ENCODE assay signal across 8 cellular contexts in the genomic region with DNA sequence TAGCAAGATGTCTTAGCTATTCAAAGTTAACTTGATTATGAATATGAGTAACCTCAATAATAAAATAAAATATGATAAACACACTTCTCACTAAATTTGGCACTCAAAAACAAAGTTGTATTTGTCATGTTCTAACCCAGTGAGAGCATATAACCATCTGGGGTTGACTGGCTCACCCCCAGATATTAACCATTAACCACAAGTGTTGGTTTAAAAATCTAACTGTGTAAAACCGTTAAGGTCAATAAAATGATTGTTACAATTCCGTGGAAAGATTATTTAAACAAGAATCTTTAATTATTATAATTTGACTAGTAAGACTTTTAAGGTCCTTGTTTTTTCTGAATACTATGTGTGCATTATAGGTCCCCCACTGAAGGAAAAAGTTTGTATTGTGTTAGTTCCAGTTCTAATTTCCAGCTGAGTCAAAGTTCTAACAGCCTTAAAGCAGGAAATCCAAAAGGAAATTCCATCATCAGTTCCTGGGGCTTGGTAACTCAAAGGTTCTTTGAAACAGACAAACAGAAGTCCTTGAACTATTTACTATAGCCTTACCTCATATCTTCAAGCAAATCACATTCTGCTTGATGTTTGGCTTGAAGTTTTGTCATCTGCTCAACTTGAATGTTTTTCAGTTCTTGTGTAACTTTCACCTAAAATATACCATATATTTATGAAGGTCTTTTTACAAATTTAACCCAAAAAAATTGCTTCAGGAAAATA. TPM values are rescaled to one million over a fixed set of nuclear protein-coding genes. Genes with fewer than 3 reads are reported as not detected.
DNase-seq lines count a peak whose midpoint lies in the region; ATAC-seq and TF ChIP-seq lines count a peak whose summit lies in the region.

No MANE protein-coding gene starts in this region.

- H3K27me3 ChIP-seq in CD8-positive, alpha-beta memory T cell (ENCODE audit: insufficient read depth, low read length, poor library complexity, severe bottlenecking), result no peaks in the 10 kb centered on the region
- H3K27me3 ChIP-seq in MG63 (no peaks in the 10 kb centered on the region), duodenal mucosa (ENCODE audit: control insufficient read depth in 1 of 2, insufficient read depth in 2 of 2, low read length in 2 of 2) (no peaks in the 10 kb centered on the region), neutrophil (no peaks in the 10 kb centered on the region)

- no peak for TF ChIP-seq CTCF in neutrophil (IDR thresholded peaks at IDR 0.05)

- no peaks in the 10 kb centered on the region for H3K36me3 ChIP-seq in CD8-positive, alpha-beta memory T cell (ENCODE audit: insufficient read depth, low read length)
- H3K36me3 ChIP-seq in MG63 (peaks cover 9% of the 10 kb centered on the region), duodenal mucosa (ENCODE audit: control insufficient read depth in 1 of 2, insufficient read depth in 2 of 2, low read length in 2 of 2) (no peaks in the 10 kb centered on the region), neutrophil (peaks cover 5% of the 10 kb centered on the region)

- peaks cover 37% of the 10 kb centered on the region for H3K4me1 ChIP-seq in CD8-positive, alpha-beta memory T cell (ENCODE audit: insufficient read depth, low read length)
- peaks cover 16 to 29% of the 10 kb centered on the region in 2 donors for H3K4me1 ChIP-seq in duodenal mucosa (ENCODE audit: control insufficient read depth in 1 of 2, insufficient read depth in 2 of 2, low read length in 2 of 2)
- peaks cover 50 to 55% of the 10 kb centered on the region in 2 experiments for H3K4me1 ChIP-seq in neutrophil (ENCODE audit: control insufficient read depth in 1 of 2, insufficient read depth in 1 of 2, low read depth in 1 of 2, low read length in 1 of 2)

- POLR2A ChIA-PET in CD8-positive, alpha-beta memory T cell (lab: Charles Lee), result interaction anchor here (0.6 kb wide), 1 partner anchor 14 kb away, joined by 7 read pairs; no protein-coding TSS in a partner anchor

- H3K36me3 Mint-ChIP-seq in CD8-positive, alpha-beta memory T cell, result peaks cover 0 to 45% (median 4%) of the 10 kb centered on the region in 3 donors

- no peak for ATAC-seq in GM19397 (IDR thresholded peaks at IDR 0.05; ENCODE audit: unreplicated experiment)

- H3K27ac ChIP-seq in CD8-positive, alpha-beta memory T cell (ENCODE audit: low read depth, low read length), result no peak overlapping the region
- H3K27ac ChIP-seq in duodenal mucosa (ENCODE audit: low read depth, low read length), result no peak overlapping the region
- peak overlapping the region; percentile 99 for H3K27ac ChIP-seq in neutrophil

- H3K4me3 Mint-ChIP-seq in CD8-positive, alpha-beta memory T cell, result peak overlapping the region in 6 of 7 donors; percentile 12 to 99 (median 96)

- H3K4me1 Mint-ChIP-seq in CD8-positive, alpha-beta memory T cell, result peaks cover 42 to 69% (median 66%) of the 10 kb centered on the region in 3 donors

- peaks cover 0 to 3% (median 0%) of the 10 kb centered on the region in 5 donors for H3K9me3 Mint-ChIP-seq in CD8-positive, alpha-beta memory T cell

- CTCF ChIA-PET in CD8-positive, alpha-beta memory T cell (lab: Charles Lee), result interaction anchor here (0.7 kb wide), 1 partner anchor 215 kb away, joined by 3 read pairs; no protein-coding TSS in a partner anchor

- no peaks in the 10 kb centered on the region for H3K9me3 ChIP-seq in CD8-positive, alpha-beta memory T cell (ENCODE audit: low read length)
- no peaks in the 10 kb centered on the region for H3K9me3 ChIP-seq in MG63
- no peaks in the 10 kb centered on the region for H3K9me3 ChIP-seq in duodenal mucosa (ENCODE audit: control insufficient read depth in 1 of 2, low read length in 2 of 2)
- H3K9me3 ChIP-seq in neutrophil, result no peaks in the 10 kb centered on the region

- no peak for DNase-seq in CD8-positive, alpha-beta memory T cell
- DNase-seq in MG63 (no peak), NCI-H774 (lab: John Stamatoyannopoulos, UW) (no peak), SKM-1 (lab: John Stamatoyannopoulos, UW; ENCODE audit: unreplicated experiment) (no peak), SK-N-DZ (ENCODE audit: low spot score) (no peak)

- H3K27me3 Mint-ChIP-seq in CD8-positive, alpha-beta memory T cell, result peaks cover 0 to 7% of the 10 kb centered on the region in 2 donors

- H3K27ac Mint-ChIP-seq in CD8-positive, alpha-beta memory T cell, result peak overlapping the region in 5 of 8 donors; percentile 48 to 98 (median 95)

- H3K9ac ChIP-seq in duodenal mucosa (ENCODE audit: low read depth in 1 of 2, low read length in 2 of 2), result no peak overlapping the region

- H3K4me3 ChIP-seq in CD8-positive, alpha-beta memory T cell (ENCODE audit: low read length), result no peak overlapping the region
- peak overlapping the region; percentile 80 for H3K4me3 ChIP-seq in MG63
- H3K4me3 ChIP-seq in duodenal mucosa (ENCODE audit: low read depth in 1 of 2, low read length in 2 of 2), result peak overlapping the region; percentile 89 to 93
- peak overlapping the region; percentile 81 to 94 for H3K4me3 ChIP-seq in neutrophil (ENCODE audit: low read depth in 1 of 2, low read length in 1 of 2)

RNA-seq across cellular contexts. Expression of a gene that starts 2.5 kb away (rescaled TPM):
- total RNA-seq in CD8-positive, alpha-beta memory T cell, result 10 to 100 TPM; 28.0 to 28.3 TPM
- polyA plus RNA-seq in CD8-positive, alpha-beta memory T cell, result 21.2 TPM
- 8.2 and 18.1 TPM in 2 replicates for total RNA-seq in MG63 (2014; rRNA removed; shearing (Covaris generic); ENCODE audit: low replicate concordance)
- 13.4 and 15.5 TPM in 2 replicates for polyA plus RNA-seq in SK-N-DZ (2014; cell fraction: cytosol; rRNA removed)
- 13.3 and 25.8 TPM in 2 replicates for polyA plus RNA-seq in SK-N-DZ (2014; cell fraction: nucleus; rRNA removed)
